8 cellular contexts compared by ENCODE assay signal in the genomic region with DNA sequence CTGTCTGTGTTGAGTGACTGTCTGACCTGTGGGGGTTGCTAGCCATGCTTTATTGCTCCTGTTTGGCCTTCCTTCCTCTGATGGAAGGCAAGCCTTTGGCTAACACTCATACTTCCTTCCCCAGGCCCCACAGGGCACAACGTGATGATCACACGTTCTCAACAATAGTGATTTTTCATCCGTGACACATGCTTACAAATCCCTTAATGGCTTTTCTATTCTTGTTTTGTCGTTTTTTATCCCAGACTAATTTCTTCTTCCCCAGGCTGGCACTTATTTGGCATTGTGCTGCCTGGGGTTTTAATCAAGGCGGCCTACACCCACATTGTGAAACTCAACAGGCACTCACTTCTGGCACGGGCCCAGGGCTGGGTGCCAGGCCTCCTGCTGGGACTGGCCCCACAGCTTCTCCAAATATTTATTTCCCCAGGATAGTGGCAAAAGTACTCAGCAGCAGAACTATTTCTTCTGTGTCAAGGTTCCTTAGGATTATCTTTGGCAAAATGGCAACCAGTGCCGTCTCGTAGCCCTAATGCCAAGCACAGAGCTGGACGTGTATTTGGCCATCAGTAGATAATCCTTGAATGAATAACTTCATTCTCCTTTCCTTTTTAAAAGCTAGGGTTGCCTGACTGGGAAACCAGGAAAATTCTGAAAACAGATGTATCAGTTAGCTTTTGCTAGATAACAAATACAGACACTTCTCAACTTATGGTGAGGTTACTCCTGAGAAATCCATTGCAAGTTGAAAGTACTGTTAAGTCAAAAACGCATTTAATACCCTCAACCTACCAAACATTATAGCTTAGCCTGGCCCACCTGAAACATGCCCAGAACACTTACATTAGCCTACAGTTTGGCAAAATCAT. TPM values are rescaled to one million over a fixed set of nuclear protein-coding genes. Genes with fewer than 3 reads are reported as not detected.
A peak's percentile ranks its signal among the peaks of the same experiment; 100 is the strongest.
DNase-seq lines count a peak whose midpoint lies in the region; ATAC-seq, FAIRE-seq and TF ChIP-seq lines count a peak whose summit lies in the region.

No MANE protein-coding gene starts in this region.

- DNase-seq in CD4-positive, alpha-beta memory T cell = no peak
- DNase-seq in LHCN-M2 (ENCODE audit: low read depth) = peak; percentile 91
- DNase-seq in activated T-helper 2 cell treated with anti-CD3 and anti-CD28 coated beads, Interferon-gamma antibody, Interleukin-2, Interleukin-4, amounts not matched to agents 10 μg/mL and 5 μg/mL and 100 μg/mL, durations not matched to agents 14 hours and 24 hours and 36 hours (ENCODE audit: low spot score) = peak; percentile 2
- DNase-seq in heart right ventricle = peak; percentile 85 to 89
- DNase-seq in smooth muscle cell (lab: John Stamatoyannopoulos, UW; ENCODE audit: unreplicated experiment) = no peak
- no peak for DNase-seq in GM12892 (ENCODE audit: insufficient read length)

- H3K27ac ChIP-seq in CD4-positive, alpha-beta memory T cell (ENCODE audit: low read depth, low read length) = no peak overlapping the region
- H3K27ac ChIP-seq in heart right ventricle = peak overlapping the region in 9 of 10 donors; percentile 45 to 90 (median 58)
- H3K27ac ChIP-seq in smooth muscle cell (ENCODE audit: low read depth) = peak overlapping the region; percentile 89

- intact Hi-C loops in CD4-positive, alpha-beta memory T cell (cut with micrococcal nuclease) = no loop called here
- intact Hi-C loops in activated T-helper 2 cell treated with anti-CD3 and anti-CD28 coated beads, Interferon-gamma antibody, Interleukin-2, Interleukin-4, amounts not matched to agents 10 μg/mL and 5 μg/mL and 100 μg/mL, durations not matched to agents 14 hours and 24 hours and 36 hours (cut with micrococcal nuclease) = no loop called here
- intact Hi-C loops in heart right ventricle (cut with DNase I) = no loop called here

- no peak for FAIRE-seq in GM12892 (lab: Jason Lieb, UNC)

- H3K36me3 ChIP-seq in CD4-positive, alpha-beta memory T cell (ENCODE audit: insufficient read depth, low read length) = no peaks in the 10 kb centered on the region
- H3K36me3 ChIP-seq in heart right ventricle (no peaks in the 10 kb centered on the region), smooth muscle cell (ENCODE audit: low read depth) (no peaks in the 10 kb centered on the region)

- H3K9me3 ChIP-seq in CD4-positive, alpha-beta memory T cell (ENCODE audit: control insufficient read depth in 1 of 2, low read length in 2 of 2) = no peaks in the 10 kb centered on the region
- H3K9me3 ChIP-seq in heart right ventricle (peaks cover 0 to 6% (median 0%) of the 10 kb centered on the region in 11 donors), smooth muscle cell (replicated peaks; ENCODE audit: low read depth) (no peaks in the 10 kb centered on the region)

- peaks cover 9% of the 10 kb centered on the region for H4K20me1 ChIP-seq in smooth muscle cell (ENCODE audit: low read depth)

- H3K27ac Mint-ChIP-seq in CD4-positive, alpha-beta memory T cell = peak overlapping the region; percentile 74 to 97 (median 90)
- no peak overlapping the region for H3K27ac Mint-ChIP-seq in activated T-helper 2 cell treated with anti-CD3 and anti-CD28 coated beads, Interferon-gamma antibody, Interleukin-2, Interleukin-4, amounts not matched to agents 10 μg/mL and 5 μg/mL and 100 μg/mL, durations not matched to agents 14 hours and 24 hours and 36 hours

- no peak overlapping the region for H2AFZ ChIP-seq in smooth muscle cell (ENCODE audit: low read depth)

- no peak overlapping the region for H3K9ac ChIP-seq in smooth muscle cell (ENCODE audit: low read depth)

- H3K27me3 ChIP-seq in CD4-positive, alpha-beta memory T cell (ENCODE audit: insufficient read depth, low read length) = no peaks in the 10 kb centered on the region
- H3K27me3 ChIP-seq in heart right ventricle = no peaks in the 10 kb centered on the region
- no peaks in the 10 kb centered on the region for H3K27me3 ChIP-seq in smooth muscle cell (ENCODE audit: low read depth)

- no peak overlapping the region for H3K4me3 ChIP-seq in CD4-positive, alpha-beta memory T cell (ENCODE audit: low read length in 2 of 2)
- no peak overlapping the region for H3K4me3 ChIP-seq in heart right ventricle
- no peak overlapping the region for H3K4me3 ChIP-seq in smooth muscle cell

- H3K4me3 Mint-ChIP-seq in CD4-positive, alpha-beta memory T cell = peak overlapping the region in 3 of 8 donors; percentile 21 to 39 (median 36)
- no peak overlapping the region for H3K4me3 Mint-ChIP-seq in activated T-helper 2 cell treated with anti-CD3 and anti-CD28 coated beads, Interferon-gamma antibody, Interleukin-2, Interleukin-4, amounts not matched to agents 10 μg/mL and 5 μg/mL and 100 μg/mL, durations not matched to agents 14 hours and 24 hours and 36 hours (ENCODE audit: low read depth)

- peaks cover 64 to 98% (median 85%) of the 10 kb centered on the region in 4 donors for H3K4me1 Mint-ChIP-seq in CD4-positive, alpha-beta memory T cell
- H3K4me1 Mint-ChIP-seq in activated T-helper 2 cell treated with anti-CD3 and anti-CD28 coated beads, Interferon-gamma antibody, Interleukin-2, Interleukin-4, amounts not matched to agents 10 μg/mL and 5 μg/mL and 100 μg/mL, durations not matched to agents 14 hours and 24 hours and 36 hours (ENCODE audit: low read depth) = peaks cover 64% of the 10 kb centered on the region

- no peaks in the 10 kb centered on the region for H3K9me3 Mint-ChIP-seq in CD4-positive, alpha-beta memory T cell
- H3K9me3 Mint-ChIP-seq in activated T-helper 2 cell treated with anti-CD3 and anti-CD28 coated beads, Interferon-gamma antibody, Interleukin-2, Interleukin-4, amounts not matched to agents 10 μg/mL and 5 μg/mL and 100 μg/mL, durations not matched to agents 14 hours and 24 hours and 36 hours = peaks cover 14% of the 10 kb centered on the region

- no peaks in the 10 kb centered on the region for H3K27me3 Mint-ChIP-seq in CD4-positive, alpha-beta memory T cell
- no peaks in the 10 kb centered on the region for H3K27me3 Mint-ChIP-seq in activated T-helper 2 cell treated with anti-CD3 and anti-CD28 coated beads, Interferon-gamma antibody, Interleukin-2, Interleukin-4, amounts not matched to agents 10 μg/mL and 5 μg/mL and 100 μg/mL, durations not matched to agents 14 hours and 24 hours and 36 hours (ENCODE audit: low read depth)

- H3K4me2 ChIP-seq in smooth muscle cell = no peak overlapping the region

- ATAC-seq in heart right ventricle = peak; percentile 84 to 93 (median 90)
- ATAC-seq in HG03025 (IDR thresholded peaks at IDR 0.05; ENCODE audit: low FRiP score, unreplicated experiment) = no peak
- no peak for ATAC-seq in HG03175 (IDR thresholded peaks at IDR 0.05; ENCODE audit: unreplicated experiment)

- H3K79me2 ChIP-seq in smooth muscle cell (ENCODE audit: low read depth) = peaks cover 44% of the 10 kb centered on the region

- H3K4me1 ChIP-seq in CD4-positive, alpha-beta memory T cell (ENCODE audit: insufficient read depth, low read length) = peaks cover 98% of the 10 kb centered on the region
- peaks cover 8 to 86% (median 37%) of the 10 kb centered on the region in 9 donors for H3K4me1 ChIP-seq in heart right ventricle
- H3K4me1 ChIP-seq in smooth muscle cell (ENCODE audit: low read depth) = peaks cover 11% of the 10 kb centered on the region

- H3K36me3 Mint-ChIP-seq in CD4-positive, alpha-beta memory T cell = no peaks in the 10 kb centered on the region
- peaks cover 34% of the 10 kb centered on the region for H3K36me3 Mint-ChIP-seq in activated T-helper 2 cell treated with anti-CD3 and anti-CD28 coated beads, Interferon-gamma antibody, Interleukin-2, Interleukin-4, amounts not matched to agents 10 μg/mL and 5 μg/mL and 100 μg/mL, durations not matched to agents 14 hours and 24 hours and 36 hours (ENCODE audit: low read depth)

- TF ChIP-seq CTCF in heart right ventricle (IDR thresholded peaks at IDR 0.05) (no peak), smooth muscle cell (IDR thresholded peaks at IDR 0.05; ENCODE audit: borderline replicate concordance, insufficient read depth, poor library complexity, severe bottlenecking) (no peak)

- no peak for TF ChIP-seq POLR2A in GM12892 (IDR thresholded peaks at IDR 0.05; ENCODE audit: low read depth, low read length)

- POLR2A ChIA-PET in CD4-positive, alpha-beta memory T cell (lab: Charles Lee; ENCODE audit: partially characterized antibody) = interaction anchor here (1.3 to 20.1 kb wide), 4 partner anchors 11 to 46 kb away, joined by 4 to 415 read pairs (median 36); no protein-coding TSS in a partner anchor

- 22 to 30% methylated on average over 10 of the region's 10 CpGs for WGBS in heart right ventricle, 2 donors
- 80% methylated on average over 10 of the region's 10 CpGs for WGBS in smooth muscle cell (ENCODE audit: low lambda C conversion rate)

- H3F3A ChIP-seq in smooth muscle cell (ENCODE audit: low read depth) = peaks cover 13% of the 10 kb centered on the region

- CTCF ChIA-PET in CD4-positive, alpha-beta memory T cell (lab: Charles Lee; ENCODE audit: partially characterized antibody) = interaction anchor here (0.6 to 3.8 kb wide), 8 partner anchors 8 to 47 kb away, joined by 3 to 37 read pairs (median 8); no protein-coding TSS in a partner anchor

RNA-seq across cellular contexts. Expression of gene CMTM7, which starts 30.6 kb away (rescaled TPM):
- total RNA-seq in CD4-positive, alpha-beta memory T cell = 10 to 100 TPM; 44.2 to 48.0 TPM
- polyA plus RNA-seq in CD4-positive, alpha-beta memory T cell = 100 to 1,000 TPM in 1 of 2 donors, 10 to 100 TPM in 1; 83.4 to 137 TPM
- total RNA-seq in LHCN-M2 (2014; rRNA removed) (11.3 and 12.4 TPM in 2 replicates), heart right ventricle (1 to 10 TPM; 1.7 to 9.2 (median 2.8) TPM), smooth muscle cell (7.2 and 23.4 TPM in 2 replicates)
- polyA plus RNA-seq in LHCN-M2 (2012) = 8.1 TPM
- total RNA-seq in activated T-helper 2 cell treated with anti-CD3 and anti-CD28 coated beads, Interferon-gamma antibody, Interleukin-2, Interleukin-4, amounts not matched to agents 10 μg/mL and 5 μg/mL and 100 μg/mL, durations not matched to agents 14 hours and 24 hours and 36 hours = 60.0 and 60.9 TPM in 2 replicates
- polyA plus RNA-seq in heart right ventricle (1 to 10 TPM; 4.5 to 7.2 TPM), smooth muscle cell (43.1 and 70.6 TPM in 2 replicates)
- 6.5 TPM for polyA plus RNA-seq in GM12892 (2012; ENCODE audit: missing spikeins)

Comparison
In these comparisons a context has a peak if more than half of its experiments do, and no peak if none do; other contexts are left out.
1. DNase-seq: peak in LHCN-M2 (single experiment), activated T-helper 2 cell treated with anti-CD3 and anti-CD28 coated beads, Interferon-gamma antibody, Interleukin-2, Interleukin-4, amounts not matched to agents 10 μg/mL and 5 μg/mL and 100 μg/mL, durations not matched to agents 14 hours and 24 hours and 36 hours (single experiment) and heart right ventricle (2 of 2); none in CD4-positive, alpha-beta memory T cell (0 of 5), smooth muscle cell (single experiment) and GM12892 (single experiment).
2. ATAC-seq: peak in heart right ventricle (8 of 8); none in HG03025 (single experiment) and HG03175 (single experiment).